In genomic region chr9:127568618-127568970, GRCh38 we compare ENCODE assay signal across 8 cellular contexts. TPM values are rescaled to one million over a fixed set of nuclear protein-coding genes. Genes with fewer than 3 reads are reported as not detected.
DNase-seq lines count a peak whose midpoint lies in the region; ATAC-seq and TF ChIP-seq lines count a peak whose summit lies in the region.

No MANE protein-coding gene starts in this region.

- H3K36me3 ChIP-seq in left lung = peaks cover 0 to 20% of the 10 kb centered on the region in 2 donors
- H3K36me3 ChIP-seq in upper lobe of left lung = peaks cover 0 to 12% (median 0%) of the 10 kb centered on the region in 4 donors

- TF ChIP-seq POLR2A in upper lobe of left lung (IDR thresholded peaks at IDR 0.05) = peak in 2 of 4 donors; percentile 55 to 73

- peaks cover 18% of the 10 kb centered on the region for H3K4me1 Mint-ChIP-seq in activated naive CD4-positive, alpha-beta T cell treated with anti-CD3 and anti-CD28 coated beads for 36 hours (ENCODE audit: low read depth)

- no peaks in the 10 kb centered on the region for H3K9me3 ChIP-seq in left lung
- no peaks in the 10 kb centered on the region for H3K9me3 ChIP-seq in upper lobe of left lung

- CTCF ChIA-PET in activated naive CD4-positive, alpha-beta T cell treated with anti-CD3 and anti-CD28 coated beads for 36 hours (lab: Charles Lee) = interaction anchor here (0.9 to 1.6 kb wide), 3 partner anchors 11 to 153 kb away, joined by 3 to 5 read pairs (median 4); no protein-coding TSS in a partner anchor

- H3K9me3 Mint-ChIP-seq in activated naive CD4-positive, alpha-beta T cell treated with anti-CD3 and anti-CD28 coated beads, Interleukin-2, amount 50 U/mL, for 72 hours = no peaks in the 10 kb centered on the region
- H3K9me3 Mint-ChIP-seq in activated naive CD4-positive, alpha-beta T cell treated with anti-CD3 and anti-CD28 coated beads for 36 hours = no peaks in the 10 kb centered on the region

- no peaks in the 10 kb centered on the region for H3K36me3 Mint-ChIP-seq in activated naive CD4-positive, alpha-beta T cell treated with anti-CD3 and anti-CD28 coated beads, Interleukin-2, amount 50 U/mL, for 72 hours
- no peaks in the 10 kb centered on the region for H3K36me3 Mint-ChIP-seq in activated naive CD4-positive, alpha-beta T cell treated with anti-CD3 and anti-CD28 coated beads for 36 hours (ENCODE audit: low read depth)

- H3K4me3 Mint-ChIP-seq in activated naive CD4-positive, alpha-beta T cell treated with anti-CD3 and anti-CD28 coated beads for 36 hours = no peak overlapping the region

- H3K27me3 ChIP-seq in left lung (peaks cover 0 to 22% of the 10 kb centered on the region in 2 donors), upper lobe of left lung (no peaks in the 10 kb centered on the region)

- peak overlapping the region; percentile 81 to 92 for H3K4me3 ChIP-seq in left lung
- peak overlapping the region; percentile 48 to 94 (median 72) for H3K4me3 ChIP-seq in upper lobe of left lung

- H3K4me1 ChIP-seq in left lung (peaks cover 25 to 76% of the 10 kb centered on the region in 2 donors), upper lobe of left lung (peaks cover 42 to 77% (median 50%) of the 10 kb centered on the region in 4 donors)

- 1% methylated on average over 30 to 50 of the region's 50 CpGs for WGBS in adipose tissue, 3 donors
- WGBS in upper lobe of left lung, 2 donors = no CpG with 5 or more reads among the region's 50 CpGs

- intact Hi-C loops in activated naive CD4-positive, alpha-beta T cell treated with anti-CD3 and anti-CD28 coated beads for 36 hours (cut with micrococcal nuclease) = loop anchor here (2.0 kb wide), 1 partner anchor 44 kb away; the partner anchor contains the start of gene STXBP1
- intact Hi-C loops in left lung (cut with DNase I) = no loop called here

- no peaks in the 10 kb centered on the region for H3K27me3 Mint-ChIP-seq in activated naive CD4-positive, alpha-beta T cell treated with anti-CD3 and anti-CD28 coated beads for 36 hours (ENCODE audit: low read depth)

- no peak for TF ChIP-seq CTCF in left lung (IDR thresholded peaks at IDR 0.05)
- peak in 2 of 6 experiments; percentile 10 to 34 for TF ChIP-seq CTCF in upper lobe of left lung (IDR thresholded peaks at IDR 0.05)

- peak; percentile 3 to 6 for ATAC-seq in activated naive CD4-positive, alpha-beta T cell treated with anti-CD3 and anti-CD28 coated beads, Interleukin-2, amount 50 U/mL, for 72 hours
- ATAC-seq in left lung (no peak), upper lobe of left lung (ENCODE audit: low FRiP score in 2 of 2) (no peak)

- no peak for DNase-seq in activated naive CD4-positive, alpha-beta T cell treated with anti-CD3 and anti-CD28 coated beads, Interleukin-2, amount 50 U/mL, for 72 hours (ENCODE audit: low spot score in 2 of 2)
- no peak for DNase-seq in activated naive CD4-positive, alpha-beta T cell treated with anti-CD3 and anti-CD28 coated beads for 36 hours
- no peak for DNase-seq in left lung
- DNase-seq in upper lobe of left lung = no peak
- DNase-seq in central memory CD4-positive, alpha-beta T cell = no peak
- no peak for DNase-seq in activated CD4-positive, alpha-beta T cell treated with anti-CD3 and anti-CD28 coated beads, Interleukin-2, amount 50 U/mL, for 4 hours
- DNase-seq in HUDEP-2 (lab: John Stamatoyannopoulos, UW; ENCODE audit: unreplicated experiment in 76 of 76) = no peak

- no peak for TF ChIP-seq EP300 in upper lobe of left lung (IDR thresholded peaks at IDR 0.05)

- peak overlapping the region; percentile 62 for H3K27ac ChIP-seq in adipose tissue (ENCODE audit: low read depth, low read length)
- peak overlapping the region; percentile 86 for H3K27ac ChIP-seq in left lung
- H3K27ac ChIP-seq in upper lobe of left lung = peak overlapping the region; percentile 94 to 97 (median 96)

- H3K27ac Mint-ChIP-seq in activated naive CD4-positive, alpha-beta T cell treated with anti-CD3 and anti-CD28 coated beads, Interleukin-2, amount 50 U/mL, for 72 hours = no peak overlapping the region
- H3K27ac Mint-ChIP-seq in activated naive CD4-positive, alpha-beta T cell treated with anti-CD3 and anti-CD28 coated beads for 36 hours = no peak overlapping the region

RNA-seq across cellular contexts. Expression of gene STXBP1, which starts 43.5 kb away (rescaled TPM):
- 10 to 100 TPM; 11.4 to 28.0 TPM for total RNA-seq in activated naive CD4-positive, alpha-beta T cell treated with anti-CD3 and anti-CD28 coated beads, Interleukin-2, amount 50 U/mL, for 72 hours
- 10 to 100 TPM; 17.4 to 17.8 TPM for total RNA-seq in activated naive CD4-positive, alpha-beta T cell treated with anti-CD3 and anti-CD28 coated beads for 36 hours
- polyA plus RNA-seq in adipose tissue = 10 to 100 TPM; 12.7 to 42.4 (median 34.1) TPM
- total RNA-seq in left lung (10 to 100 TPM; 63.0 to 76.7 TPM), upper lobe of left lung (100 to 1,000 TPM in 2 of 6 donors, 10 to 100 TPM in 4; 44.6 to 124 (median 76.1) TPM)

Comparison
In these comparisons a context has a peak if more than half of its experiments do, and no peak if none do; other contexts are left out.
1. ATAC-seq: peak in activated naive CD4-positive, alpha-beta T cell treated with anti-CD3 and anti-CD28 coated beads, Interleukin-2, amount 50 U/mL, for 72 hours (2 of 2); none in left lung (single experiment) and upper lobe of left lung (0 of 2).
2. Peak in every context shown above with its lines, with median percentiles within 50 percentile points of each other: H3K27ac ChIP-seq.